In the genomic region with DNA sequence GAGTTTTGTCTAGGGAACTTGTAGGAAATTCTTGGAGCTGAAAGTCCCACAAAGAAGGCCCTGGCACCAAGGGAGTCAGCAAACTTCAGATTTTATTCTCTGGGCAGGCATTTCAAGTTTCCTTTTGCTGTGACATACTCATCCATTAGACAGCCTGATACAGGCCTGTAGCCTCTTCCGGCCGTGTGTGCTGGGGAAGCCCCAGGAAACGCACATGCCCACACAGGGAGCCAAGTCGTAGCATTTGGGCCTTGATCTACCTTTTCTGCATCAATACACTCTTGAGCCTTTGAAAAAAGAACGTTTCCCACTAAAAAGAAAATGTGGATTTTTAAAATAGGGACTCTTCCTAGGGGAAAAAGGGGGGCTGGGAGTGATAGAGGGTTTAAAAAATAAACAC, we compare ENCODE assay signal across 10 cellular contexts. TPM values are rescaled to one million over a fixed set of nuclear protein-coding genes. Genes with fewer than 3 reads are reported as not detected.
DNase-seq lines count a peak whose midpoint lies in the region; ATAC-seq and FAIRE-seq lines count a peak whose summit lies in the region.
"Had no signal": no experiment of that assay in that cellular context is flagged by ENCODE, and none has a peak within 500 bp of the region (broad histone marks: within the 10 kb centered on the region; RNA-seq: fewer than 3 reads in every experiment).

No MANE protein-coding gene starts in this region.

- ATAC-seq in HG03108 (IDR thresholded peaks at IDR 0.05; ENCODE audit: unreplicated experiment): peak; percentile 87
- ATAC-seq in left lobe of liver: no peak

- DNase-seq in GM19239 (ENCODE audit: insufficient read length, low spot score) (peak; percentile 32), activated T-cell treated with anti-CD3 and anti-CD28 coated beads for 4 hours (peak; percentile 36), NCI-H510A (lab: John Stamatoyannopoulos, UW) (no peak), left lobe of liver (ENCODE audit: low spot score) (no peak), dedifferentiated amniotic fluid mesenchymal stem cell (ENCODE audit: extremely low spot score) (no peak), NCI-H2029 treated with DMSO at 0.1 percent for 48 hours (lab: John Stamatoyannopoulos, UW) (no peak)
- peak; percentile 60 for DNase-seq in stimulated activated CD4-positive, alpha-beta T cell treated with anti-CD3 and anti-CD28 coated beads, Interleukin-4, amount 100 ng/mL, for 1 hour

- peak; percentile 94 for FAIRE-seq in GM19239 (lab: Jason Lieb, UNC)
- FAIRE-seq: TTC549 had no signal

RNA-seq across cellular contexts. Expression of a gene that starts 15.0 kb away (rescaled TPM):
- total RNA-seq in left lobe of liver: 0.10 TPM
- total RNA-seq: glomerular endothelial cell had no signal

Comparison
In these comparisons a context has a peak if more than half of its experiments do, and no peak if none do; other contexts are left out.
1. DNase-seq: peak in GM19239 (single experiment), activated T-cell treated with anti-CD3 and anti-CD28 coated beads for 4 hours (single experiment) and stimulated activated CD4-positive, alpha-beta T cell treated with anti-CD3 and anti-CD28 coated beads, Interleukin-4, amount 100 ng/mL, for 1 hour (single experiment); none in NCI-H510A (single experiment), left lobe of liver (single experiment), dedifferentiated amniotic fluid mesenchymal stem cell (single experiment) and NCI-H2029 treated with DMSO at 0.1 percent for 48 hours (single experiment).